ENCODE assay signal across 20 cellular contexts in genomic region chr5:163245584-163245983, GRCh38.
DNase-seq lines count a peak whose midpoint lies in the region; ATAC-seq, FAIRE-seq and TF ChIP-seq lines count a peak whose summit lies in the region.
"Had no signal": no experiment of that assay in that cellular context is flagged by ENCODE, and none has a peak within 500 bp of the region (broad histone marks: within the 10 kb centered on the region; RNA-seq: fewer than 3 reads in every experiment).

No MANE protein-coding gene starts in this region.

- H4K5ac ChIP-seq in H1 (ENCODE audit: insufficient read length, low read depth, low read length), result no peak overlapping the region

- FAIRE-seq in H1 (lab: Jason Lieb, UNC), result no peak
- FAIRE-seq: H54, HepG2 had no signal

- no peak overlapping the region for H3K18ac ChIP-seq in H1 (ENCODE audit: extremely low read depth, low read length)
- H3K18ac ChIP-seq in trophoblast cell (ENCODE audit: low read length), result no peak overlapping the region

- H3K36me3 Mint-ChIP-seq in GM23338 (ENCODE audit: low read depth), result no peaks in the 10 kb centered on the region
- H3K36me3 Mint-ChIP-seq: CD4-positive, CD25-positive, alpha-beta regulatory T cell; CD8-positive, alpha-beta memory T cell had no signal

- H4K91ac ChIP-seq in H1 (replicated peaks; ENCODE audit: insufficient read length, low read length), result no peak overlapping the region
- no peak overlapping the region for H4K91ac ChIP-seq in trophoblast cell (ENCODE audit: low read depth, low read length)

- H3K4me3 Mint-ChIP-seq in GM23338, result no peak overlapping the region
- H3K4me3 Mint-ChIP-seq: CD4-positive, CD25-positive, alpha-beta regulatory T cell; CD8-positive, alpha-beta memory T cell; HFFc6 had no signal

- no peak overlapping the region for H3K4ac ChIP-seq in H1 (replicated peaks; ENCODE audit: insufficient read length, low read depth, low read length)
- H3K4ac ChIP-seq in trophoblast cell (ENCODE audit: low read depth, low read length), result no peak overlapping the region

- H2AFZ ChIP-seq in GM23338 (no peak overlapping the region; the same call in 1 of the 2 replicates), H1 (ENCODE audit: low read length) (no peak overlapping the region), trophoblast cell (ENCODE audit: insufficient read depth, low read length, poor library complexity) (no peak overlapping the region)

- H3K27me3 ChIP-seq in GM23338 (ENCODE audit: insufficient read depth) (no peaks in the 10 kb centered on the region), H1 (replicated peaks in 1 of 4; ENCODE audit: control insufficient read depth in 3 of 4, extremely low read depth in 1 of 4, insufficient read depth in 3 of 4, low read length in 3 of 4) (no peaks in the 10 kb centered on the region), trophoblast cell (ENCODE audit: insufficient read depth, low read length) (no peaks in the 10 kb centered on the region)
- H3K27me3 ChIP-seq: BE2C had no signal

- H2BK15ac ChIP-seq in H1 (ENCODE audit: low read length), result no peak overlapping the region

- H2AK5ac ChIP-seq in H1 (ENCODE audit: low read depth, low read length) (no peak overlapping the region), trophoblast cell (ENCODE audit: low read length) (no peak overlapping the region)

- H3K27ac Mint-ChIP-seq in GM23338, result no peak overlapping the region
- H3K27ac Mint-ChIP-seq: CD4-positive, CD25-positive, alpha-beta regulatory T cell; CD8-positive, alpha-beta memory T cell; HFFc6 had no signal

- H3K9me3 Mint-ChIP-seq in GM23338, result no peaks in the 10 kb centered on the region; the same call in 2 of the 3 replicates

- H3K23ac ChIP-seq in H1 (ENCODE audit: insufficient read length), result no peak overlapping the region
- peak overlapping the region; percentile 76 for H3K23ac ChIP-seq in trophoblast cell (ENCODE audit: low read length)

- no peak; the same call in 2 of the 3 replicates for ATAC-seq in GM23338
- ATAC-seq: HCT116, HepG2 had no signal

- H4K12ac ChIP-seq in trophoblast cell (ENCODE audit: low read depth, low read length), result no peak overlapping the region

- no peaks in the 10 kb centered on the region for H3F3A ChIP-seq in GM23338 (replicated peaks; ENCODE audit: low read depth)

- H3K79me2 ChIP-seq in GM23338 (replicated peaks; ENCODE audit: insufficient read depth), result no peaks in the 10 kb centered on the region
- no peaks in the 10 kb centered on the region for H3K79me2 ChIP-seq in H1 (ENCODE audit: control insufficient read depth in 1 of 2, insufficient read depth in 2 of 2, low read length in 2 of 2)
- no peaks in the 10 kb centered on the region for H3K79me2 ChIP-seq in trophoblast cell (ENCODE audit: control insufficient read depth, insufficient read depth, low read length, poor library complexity)

- no peaks in the 10 kb centered on the region for H3K79me1 ChIP-seq in H1 (ENCODE audit: low read depth, low read length)
- no peaks in the 10 kb centered on the region for H3K79me1 ChIP-seq in trophoblast cell (ENCODE audit: low read length)

- no peak overlapping the region for H3K4me3 ChIP-seq in GM23338
- H3K4me3 ChIP-seq in H1 (ENCODE audit: extremely low read depth in 1 of 4, insufficient read depth in 2 of 4, low read depth in 3 of 4, low read length in 4 of 4), result no peak overlapping the region
- no peak overlapping the region for H3K4me3 ChIP-seq in trophoblast cell (ENCODE audit: low read depth, low read length)

- H3K4me1 Mint-ChIP-seq in GM23338, result peaks cover 18% of the 10 kb centered on the region
- H3K4me1 Mint-ChIP-seq: CD4-positive, CD25-positive, alpha-beta regulatory T cell; CD8-positive, alpha-beta memory T cell had no signal

- no peak for TF ChIP-seq EP300 in H1 (IDR thresholded peaks at IDR 0.05; ENCODE audit: borderline replicate concordance in 1 of 2, low read depth in 2 of 2, low read length in 2 of 2)

- no peak for TF ChIP-seq RAD21 in H1 (IDR thresholded peaks at IDR 0.05 in 1 of 2, conservative IDR thresholded peaks at IDR 0.05 in 1 of 2; ENCODE audit: low read depth in 2 of 2, low read length in 2 of 2)

- H3K14ac ChIP-seq in H1 (ENCODE audit: insufficient read length) (no peak overlapping the region), trophoblast cell (ENCODE audit: low read length) (no peak overlapping the region)

- H2BK5ac ChIP-seq in H1 (ENCODE audit: low read depth, low read length) (no peak overlapping the region), trophoblast cell (ENCODE audit: low read depth, low read length, poor library complexity) (no peak overlapping the region)

- H2BK12ac ChIP-seq in H1 (ENCODE audit: low read depth, low read length), result no peak overlapping the region
- H2BK12ac ChIP-seq in trophoblast cell (ENCODE audit: low read length), result no peak overlapping the region

- H3K4me1 ChIP-seq in GM23338 (ENCODE audit: insufficient read depth) (peaks cover 7% of the 10 kb centered on the region), H1 (replicated peaks in 1 of 4; ENCODE audit: control insufficient read depth in 3 of 4, insufficient read depth in 4 of 4, low read length in 3 of 4) (no peaks in the 10 kb centered on the region; a peak in 2 of 7 replicates), trophoblast cell (ENCODE audit: control insufficient read depth in 1 of 2, insufficient read depth in 2 of 2, low read length in 2 of 2) (no peaks in the 10 kb centered on the region)
- H3K4me1 ChIP-seq: BE2C had no signal

- CTCF ChIA-PET in H1 (lab: Charles Lee; ENCODE audit: partially characterized antibody), result no interaction called here

- H2BK120ac ChIP-seq in H1 (replicated peaks; ENCODE audit: low read depth, low read length) (no peak overlapping the region), trophoblast cell (ENCODE audit: insufficient read depth, low read length, poor library complexity) (no peak overlapping the region)

- H3K27ac ChIP-seq in GM23338 (ENCODE audit: low read depth), result no peak overlapping the region
- H3K27ac ChIP-seq in H1 (ENCODE audit: low read depth, low read length), result no peak overlapping the region; the same call in 1 of the 2 replicates
- H3K27ac ChIP-seq in trophoblast cell (ENCODE audit: low read depth, low read length), result no peak overlapping the region

- H3K4me2 ChIP-seq in GM23338 (no peak overlapping the region), H1 (ENCODE audit: insufficient read depth in 1 of 2, low read depth in 2 of 2, low read length in 2 of 2) (no peak overlapping the region), trophoblast cell (ENCODE audit: low read length) (no peak overlapping the region)

- H3K9me2 ChIP-seq in GM23338 (ENCODE audit: insufficient read depth), result no peaks in the 10 kb centered on the region

- WGBS in H1 (ENCODE audit: extremely low coverage in 1 of 2, insufficient coverage in 1 of 2, insufficient read length in 1 of 2, insufficient replicate concordance in 2 of 2, low coverage in 1 of 2, low lambda C conversion rate in 2 of 2, missing lambda C conversion rate in 1 of 2), 2 experiments, result 66% methylated on average over 2 of the region's 2 CpGs; no CpG with 5 or more reads in 1 of the 2 experiments
- WGBS in trophoblast cell (ENCODE audit: extremely low coverage, insufficient coverage, insufficient read length), result no CpG with 5 or more reads among the region's 2 CpGs

- no peaks in the 10 kb centered on the region for H3K23me2 ChIP-seq in H1 (ENCODE audit: low read depth, low read length)

- POLR2A ChIA-PET in H1 (lab: Charles Lee; ENCODE audit: partially characterized antibody), result no interaction called here

- peak overlapping the region; percentile 34; the same call in 1 of the 2 replicates for H2BK20ac ChIP-seq in H1 (ENCODE audit: low read length)

- no peak overlapping the region for H3K56ac ChIP-seq in H1 (replicated peaks; ENCODE audit: insufficient read length, low read depth, low read length)

- H4K20me1 ChIP-seq in GM23338 (replicated peaks; ENCODE audit: insufficient read depth) (no peaks in the 10 kb centered on the region), H1 (replicated peaks in 1 of 2; ENCODE audit: control insufficient read depth in 1 of 2, insufficient read depth in 2 of 2, low read length in 2 of 2) (no peaks in the 10 kb centered on the region)

- DNase-seq in GM23338 (ENCODE audit: low spot score) (peak; percentile 27), H1 (ENCODE audit: low read depth in 1 of 2, low spot score in 2 of 2) (no peak), islet precursor cell (peak; percentile 58), trophoblast cell (no peak), EL (no peak), NCI-H2107 treated with DMSO at 0.1 percent for 48 hours (lab: John Stamatoyannopoulos, UW; ENCODE audit: unreplicated experiment) (no peak)
- no peak for DNase-seq in activated CD4-positive, alpha-beta T cell treated with anti-CD3 and anti-CD28 coated beads for 48 hours
- DNase-seq: BE2C; C1 segment of cervical spinal cord; CD4-positive, CD25-positive, alpha-beta regulatory T cell; CD8-positive, alpha-beta memory T cell; COR-L47; DMS 273 treated with DMSO at 0.1 percent for 48 hours; DMS53; GF-D8; HFFc6; KG1 had no signal

- TF ChIP-seq CTCF in GM23338 (conservative IDR thresholded peaks at IDR 0.05; ENCODE audit: low read depth in 2 of 2) (no peak), H1 (IDR thresholded peaks at IDR 0.05; ENCODE audit: control extremely low read depth in 1 of 3, insufficient read depth in 1 of 3, low read depth in 1 of 3, low read length in 3 of 3) (no peak)

- no peak for TF ChIP-seq POLR2A in H1 (IDR thresholded peaks at IDR 0.05; ENCODE audit: control extremely low read depth in 1 of 2, low read depth in 2 of 2, low read length in 2 of 2)

- H3K27me3 Mint-ChIP-seq in GM23338 (ENCODE audit: insufficient read depth, low read depth, poor library complexity), result no peaks in the 10 kb centered on the region
- H3K27me3 Mint-ChIP-seq: CD4-positive, CD25-positive, alpha-beta regulatory T cell; CD8-positive, alpha-beta memory T cell had no signal

- H3K9me3 ChIP-seq in H1 (ENCODE audit: insufficient read depth in 2 of 2, low read depth in 1 of 2, low read length in 1 of 2), result no peaks in the 10 kb centered on the region
- no peaks in the 10 kb centered on the region for H3K9me3 ChIP-seq in trophoblast cell (ENCODE audit: insufficient read depth, low read depth, low read length)
- H3K9me3 ChIP-seq: BE2C had no signal

- H4K8ac ChIP-seq in H1 (ENCODE audit: extremely low read depth, insufficient read depth, low read length) (no peak overlapping the region), trophoblast cell (ENCODE audit: low read depth, low read length) (no peak overlapping the region)

- H3K36me3 ChIP-seq in GM23338 (ENCODE audit: insufficient read depth) (no peaks in the 10 kb centered on the region), H1 (ENCODE audit: control insufficient read depth in 2 of 4, insufficient read depth in 4 of 4, low read length in 3 of 4) (no peaks in the 10 kb centered on the region), trophoblast cell (ENCODE audit: control insufficient read depth in 1 of 2, insufficient read depth in 2 of 2, low read length in 2 of 2) (no peaks in the 10 kb centered on the region)
- H3K36me3 ChIP-seq: BE2C had no signal

- H3K9ac ChIP-seq in H1 (replicated peaks in 1 of 4; ENCODE audit: extremely low read depth in 1 of 4, low read depth in 3 of 4, low read length in 3 of 4) (no peak overlapping the region), trophoblast cell (ENCODE audit: low read length) (no peak overlapping the region)

TF ChIP-seq in H1, 55 proteins besides CTCF, POLR2A, EP300 and RAD21 (continues in another document):
- peak; percentile 47 for TF ChIP-seq NANOG (IDR thresholded peaks at IDR 0.05; ENCODE audit: insufficient read depth, low read depth, low read length, poor library complexity, severe bottlenecking)
- no peak for TF ChIP-seq RBBP5 (IDR thresholded peaks at IDR 0.05; ENCODE audit: borderline replicate concordance, low read depth, low read length)

Comparison
In these comparisons a context has a peak if more than half of its experiments do, and no peak if none do; other contexts are left out.
1. DNase-seq: peak in GM23338 (single experiment) and islet precursor cell (single experiment); none in H1 (0 of 2), trophoblast cell (0 of 2), EL (single experiment), activated CD4-positive, alpha-beta T cell treated with anti-CD3 and anti-CD28 coated beads for 48 hours (single experiment) and NCI-H2107 treated with DMSO at 0.1 percent for 48 hours (single experiment).